Comparison of ENCODE assay signal across 8 cellular contexts in the genomic region with DNA sequence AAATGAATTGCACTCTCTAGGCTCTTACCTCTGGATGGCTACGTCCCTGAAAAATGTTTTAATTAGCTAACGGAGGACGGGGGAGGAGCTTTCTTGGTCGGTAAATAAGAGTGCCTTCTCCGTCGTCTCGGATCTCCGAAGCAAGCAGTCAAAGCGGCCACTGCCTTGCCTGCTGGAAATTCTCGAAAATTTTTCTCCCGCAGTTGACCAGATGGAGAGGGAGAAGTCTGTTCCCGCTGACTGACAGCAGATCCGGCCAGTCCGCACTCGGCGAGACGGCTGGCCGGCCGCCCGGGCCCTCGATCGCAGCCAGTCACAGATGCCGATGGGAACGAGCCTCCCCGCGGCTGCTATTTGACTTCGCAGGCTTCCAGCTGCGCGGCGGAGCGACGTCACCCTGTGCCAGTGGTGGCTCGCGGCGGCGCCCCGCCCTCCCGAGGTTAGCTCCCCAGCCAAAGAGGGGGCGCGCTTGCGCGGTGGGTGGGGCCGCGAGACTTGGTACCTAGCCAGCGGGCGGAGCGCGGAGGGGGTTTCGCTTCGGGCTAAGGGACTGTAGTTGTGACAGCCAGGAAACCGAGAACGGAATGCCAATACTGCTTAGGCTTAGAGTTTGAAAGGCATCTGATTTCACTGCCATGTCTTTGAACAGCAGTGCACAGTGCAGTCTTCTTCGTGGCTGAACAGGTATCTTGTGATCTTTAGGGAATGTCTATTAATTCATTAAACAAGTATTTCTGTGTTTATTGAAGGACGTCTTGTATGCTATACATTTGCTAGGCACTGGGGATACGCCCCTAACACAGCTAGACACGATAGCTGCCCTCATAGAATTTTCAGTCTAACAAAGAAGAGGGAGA. TPM values are rescaled to one million over a fixed set of nuclear protein-coding genes. Genes with fewer than 3 reads are reported as not detected.
DNase-seq lines count a peak whose midpoint lies in the region; ATAC-seq, FAIRE-seq and TF ChIP-seq lines count a peak whose summit lies in the region.

PPM1K (minus strand) TSS at position 184 of the 857 bp plus-strand sequence. CDS start 5,978 bp downstream, outside the sequence.

- H3K27ac ChIP-seq in cingulate gyrus (ENCODE audit: low read depth, low read length): peak within 1 kb of the TSS; percentile 99

- TF ChIP-seq CTCF in BE2C (IDR thresholded peaks at IDR 0.05; ENCODE audit: low read depth, low read length): no peak

- FAIRE-seq in GM19239 (lab: Jason Lieb, UNC): peak; percentile 95

- peaks cover 15% of the 10 kb centered on the region for H3K27me3 ChIP-seq in BE2C

- no peaks in the 10 kb centered on the region for H3K36me3 ChIP-seq in BE2C

- ATAC-seq in HG03457 (IDR thresholded peaks at IDR 0.05; ENCODE audit: unreplicated experiment): peak; percentile 88

- H3K4me3 ChIP-seq in BE2C (ENCODE audit: low read depth, low read length): peak within 1 kb of the TSS; percentile 86

- no peaks in the 10 kb centered on the region for H3K9me3 ChIP-seq in BE2C

- H3K4me1 ChIP-seq in BE2C: no peaks in the 10 kb centered on the region

- DNase-seq in BE2C (peak; percentile 99), GM19239 (ENCODE audit: insufficient read length, low spot score) (peak; percentile 71), NCI-H524 treated with DMSO at 0.1 percent for 48 hours (lab: John Stamatoyannopoulos, UW) (peak; percentile 68), kidney glomerular epithelial cell (lab: John Stamatoyannopoulos, UW) (peak; percentile 96)
- peak; percentile 98 to 99 for DNase-seq in activated CD4-positive, alpha-beta T cell treated with anti-CD3 and anti-CD28 coated beads for 4 hours
- DNase-seq in stimulated activated CD4-positive, alpha-beta T cell treated with anti-CD3 and anti-CD28 coated beads, Interleukin-1b, Interleukin-23, amount 100 ng/mL, for 1 hour (ENCODE audit: low read depth in 2 of 2): peak; percentile 96

RNA-seq across cellular contexts. Expression of gene PPM1K, which starts in this region (rescaled TPM):
- polyA plus RNA-seq in BE2C (2012; ENCODE audit: insufficient read depth, insufficient read length, low read depth): 0.88 TPM

Comparison
In these comparisons a context has a peak if more than half of its experiments do, and no peak if none do; other contexts are left out.
1. Peak in every context shown above with its lines: DNase-seq, ATAC-seq, H3K4me3 ChIP-seq and H3K27ac ChIP-seq.